2 cellular contexts compared by ENCODE assay signal in genomic region chr1:73401666-73402065, GRCh38.
TF ChIP-seq lines count a peak whose summit lies in the region.

No MANE protein-coding gene starts in this region.

TF ChIP-seq in IMR-90, 13 proteins besides CTCF, POLR2A, EP300 and RAD21:
- TF ChIP-seq NFE2L2 (IDR thresholded peaks at IDR 0.05; ENCODE audit: low read depth, low read length) (no peak), SMC3 (IDR thresholded peaks at IDR 0.05; ENCODE audit: low read depth, low read length) (no peak), ELK1 (IDR thresholded peaks at IDR 0.05; ENCODE audit: borderline replicate concordance, low read depth, low read length) (no peak), CHD1 (IDR thresholded peaks at IDR 0.05; ENCODE audit: low read depth, low read length) (no peak), CEBPB (IDR thresholded peaks at IDR 0.05; ENCODE audit: low read depth, low read length) (no peak), FOS (IDR thresholded peaks at IDR 0.05; ENCODE audit: low read depth, low read length) (no peak), MXI1 (IDR thresholded peaks at IDR 0.05; ENCODE audit: borderline replicate concordance, low read depth, low read length) (no peak), MAZ (IDR thresholded peaks at IDR 0.05; ENCODE audit: borderline replicate concordance, low read depth, low read length) (no peak), BHLHE40 (IDR thresholded peaks at IDR 0.05; ENCODE audit: low read depth, low read length) (no peak)

TF ChIP-seq in GM12878, 131 proteins besides CTCF, POLR2A, EP300 and RAD21:
- TF ChIP-seq SUZ12 (IDR thresholded peaks at IDR 0.05; ENCODE audit: unreplicated experiment), result no peak
- TF ChIP-seq POLR2AphosphoS2 (IDR thresholded peaks at IDR 0.05; ENCODE audit: low read depth, low read length), result no peak
- TF ChIP-seq SRF (IDR thresholded peaks at IDR 0.05; ENCODE audit: low read depth in 2 of 2, low read length in 2 of 2), result no peak
- no peak for TF ChIP-seq SIX5 (IDR thresholded peaks at IDR 0.05; ENCODE audit: low read depth, low read length, severe bottlenecking)
- no peak for TF ChIP-seq KLF5 (IDR thresholded peaks at IDR 0.05; ENCODE audit: partially characterized antibody)
- no peak for TF ChIP-seq NFIC (IDR thresholded peaks at IDR 0.05; ENCODE audit: low read depth, low read length)
- no peak for TF ChIP-seq ZNF384 (IDR thresholded peaks at IDR 0.05; ENCODE audit: borderline replicate concordance, low read depth, low read length)
- no peak for TF ChIP-seq ATF7 (IDR thresholded peaks at IDR 0.05; ENCODE audit: low read depth)
- no peak for TF ChIP-seq ZNF592 (IDR thresholded peaks at IDR 0.05)
- no peak for TF ChIP-seq MTA3 (IDR thresholded peaks at IDR 0.05; ENCODE audit: borderline replicate concordance, low read length)
- TF ChIP-seq SREBF1 (IDR thresholded peaks at IDR 0.05; ENCODE audit: low read length), result no peak
- TF ChIP-seq DPF2 (IDR thresholded peaks at IDR 0.05), result no peak
- no peak for TF ChIP-seq ZZZ3 (IDR thresholded peaks at IDR 0.05; ENCODE audit: control insufficient read depth, insufficient read length, low read depth)
- TF ChIP-seq YBX1 (IDR thresholded peaks at IDR 0.05), result no peak
- no peak for TF ChIP-seq SPI1 (IDR thresholded peaks at IDR 0.05; ENCODE audit: borderline replicate concordance, insufficient read depth, low read depth, low read length)
- no peak for TF ChIP-seq E4F1 (IDR thresholded peaks at IDR 0.05; ENCODE audit: borderline replicate concordance, partially characterized antibody)
- no peak for TF ChIP-seq CBX3 (IDR thresholded peaks at IDR 0.05; ENCODE audit: borderline replicate concordance, low read depth)
TF ChIP-seq in GM12878: peak in this region for 0.
